In the genomic region with DNA sequence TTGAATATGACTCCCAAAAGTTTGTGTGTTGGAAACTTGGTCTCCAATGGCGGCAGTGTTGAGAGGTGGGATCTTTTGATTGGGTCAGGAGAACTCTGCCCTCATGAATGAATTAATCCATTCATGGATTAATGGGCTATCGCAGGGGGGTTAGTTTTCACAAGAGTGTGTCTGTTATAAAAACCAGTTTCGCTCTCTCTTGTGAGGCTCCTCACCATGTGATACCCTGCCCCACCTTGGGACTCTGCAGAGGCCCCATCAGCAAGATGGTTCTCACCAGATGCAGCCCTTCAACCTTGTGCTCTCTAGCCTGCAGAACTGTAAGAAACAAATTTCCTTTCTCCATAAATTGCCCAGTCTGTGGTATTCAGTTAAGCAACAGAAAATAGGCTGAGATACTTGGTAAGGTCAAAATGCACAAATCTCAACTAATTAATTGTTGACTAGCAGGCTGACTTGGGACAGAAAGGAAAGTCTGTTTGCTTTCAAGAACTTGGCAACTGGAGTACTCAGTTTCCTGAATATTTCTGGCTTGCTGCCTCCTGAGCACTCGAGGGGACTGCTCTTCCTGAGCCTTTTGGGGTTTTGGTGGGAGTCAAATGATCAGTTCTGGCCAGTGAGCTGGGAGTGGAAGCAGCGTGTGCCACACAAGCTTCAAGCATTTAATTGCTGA, we compare ENCODE assay signal across 30 cellular contexts. TPM values are rescaled to one million over a fixed set of nuclear protein-coding genes. Genes with fewer than 3 reads are reported as not detected.
"Had no signal": no experiment of that assay in that cellular context is flagged by ENCODE, and none has a peak within 500 bp of the region (broad histone marks: within the 10 kb centered on the region; RNA-seq: fewer than 3 reads in every experiment).

No MANE protein-coding gene starts in this region.

- H3K4me3 Mint-ChIP-seq: activated CD8-positive, alpha-beta T cell treated with anti-CD3 and anti-CD28 coated beads, Interleukin-2, amount 10 ng/mL, durations not matched to agents 7 days and 5 days; activated naive CD4-positive, alpha-beta T cell treated with anti-CD3 and anti-CD28 coated beads, Interleukin-2, amount 50 U/mL, for 24 hours; effector memory CD8-positive, alpha-beta T cell; immature natural killer cell; memory B cell; neural crest cell; stimulated activated naive B cell treated with anti-CD40 and anti-IgM and Interleukin-4, amounts not matched to agents 10 μg/mL and 1 μg/mL and 100 μg/mL, for 72 hours had no signal

- H3K27me3 Mint-ChIP-seq: activated naive CD4-positive, alpha-beta T cell treated with anti-CD3 and anti-CD28 coated beads, Interleukin-2, amount 50 U/mL, for 24 hours; memory B cell had no signal

- DNase-seq: activated CD4-positive, alpha-beta T cell treated with anti-CD3 and anti-CD28 coated beads for 1 hour; activated CD4-positive, alpha-beta T cell treated with anti-CD3 and anti-CD28 coated beads, Interleukin-2, amount 50 U/mL, for 1 hour; activated CD8-positive, alpha-beta T cell treated with anti-CD3 and anti-CD28 coated beads, Interleukin-2, amount 10 ng/mL, durations not matched to agents 7 days and 5 days; activated gamma-delta T cell treated with Interleukin-2 at 50 U/mL for 16 hours; activated T-cell treated with anti-CD3 and anti-CD28 coated beads, Interleukin-2, amount 50 U/mL, for 1 hour; anterior cingulate cortex; body of pancreas; caudate nucleus; dorsolateral prefrontal cortex; effector memory CD8-positive, alpha-beta T cell; esophagus squamous epithelium; immature natural killer cell; left lung; occipital lobe; right lobe of liver; small intestine; stimulated activated CD4-positive, alpha-beta T cell treated with anti-CD3 and anti-CD28 coated beads, Interleukin-2, amount 100 ng/mL, for 48 hours; stimulated activated CD8-positive, alpha-beta memory T cell treated with anti-CD3 and anti-CD28 coated beads, Interleukin-4, amount 100 ng/mL, for 48 hours; stimulated activated naive B cell treated with anti-CD40 and anti-IgM and Interleukin-4, amounts not matched to agents 10 μg/mL and 1 μg/mL and 100 μg/mL, for 72 hours; T-helper 9 cell; upper lobe of left lung had no signal

- H3K36me3 Mint-ChIP-seq: activated naive CD4-positive, alpha-beta T cell treated with anti-CD3 and anti-CD28 coated beads, Interleukin-2, amount 50 U/mL, for 24 hours; immature natural killer cell; memory B cell; stimulated activated naive B cell treated with anti-CD40 and anti-IgM and Interleukin-4, amounts not matched to agents 10 μg/mL and 1 μg/mL and 100 μg/mL, for 72 hours had no signal

- ATAC-seq: activated CD8-positive, alpha-beta T cell treated with anti-CD3 and anti-CD28 coated beads, Interleukin-2, amount 10 ng/mL, durations not matched to agents 7 days and 5 days; body of pancreas; effector memory CD8-positive, alpha-beta T cell; left lung; stimulated activated naive B cell treated with anti-CD40 and anti-IgM and Interleukin-4, amounts not matched to agents 10 μg/mL and 1 μg/mL and 100 μg/mL, for 72 hours had no signal

- H3K27ac Mint-ChIP-seq: activated CD8-positive, alpha-beta T cell treated with anti-CD3 and anti-CD28 coated beads, Interleukin-2, amount 10 ng/mL, durations not matched to agents 7 days and 5 days; activated naive CD4-positive, alpha-beta T cell treated with anti-CD3 and anti-CD28 coated beads, Interleukin-2, amount 50 U/mL, for 24 hours; effector memory CD8-positive, alpha-beta T cell; immature natural killer cell; memory B cell; stimulated activated naive B cell treated with anti-CD40 and anti-IgM and Interleukin-4, amounts not matched to agents 10 μg/mL and 1 μg/mL and 100 μg/mL, for 72 hours had no signal

- H3K4me1 Mint-ChIP-seq: activated naive CD4-positive, alpha-beta T cell treated with anti-CD3 and anti-CD28 coated beads, Interleukin-2, amount 50 U/mL, for 24 hours; immature natural killer cell had no signal

- H3K9me3 Mint-ChIP-seq: activated naive CD4-positive, alpha-beta T cell treated with anti-CD3 and anti-CD28 coated beads, Interleukin-2, amount 50 U/mL, for 24 hours; effector memory CD8-positive, alpha-beta T cell; immature natural killer cell; memory B cell; neural crest cell had no signal

RNA-seq across cellular contexts. Expression of gene CCL17, which starts 13.8 kb away (rescaled TPM):
- total RNA-seq: body of pancreas, fibroblast of villous mesenchyme, glomerular endothelial cell, hepatocyte, kidney epithelial cell, neural crest cell, occipital lobe, right lobe of liver, temporal lobe had no signal

RNA-seq across cellular contexts. Expression of gene CX3CL1, which starts 18.5 kb away (rescaled TPM):
- total RNA-seq: activated CD8-positive, alpha-beta T cell treated with anti-CD3 and anti-CD28 coated beads, Interleukin-2, amount 10 ng/mL, durations not matched to agents 7 days and 5 days; fibroblast of villous mesenchyme; T-helper 1 cell treated with Interleukin-12 subunit alpha and Interleukin-12 subunit beta and Interleukin-4 antibody, amounts not matched to agents 30 ng/mL and 1 ng/mL, for 36 hours had no signal

RNA-seq across cellular contexts. Expression of gene CCL22, which starts 32.2 kb away (rescaled TPM):
- total RNA-seq: body of pancreas, fibroblast of villous mesenchyme, glomerular endothelial cell, kidney epithelial cell, neural crest cell, occipital lobe, temporal lobe had no signal
